Comparison of ENCODE assay signal across 2 cellular contexts in the genomic region with DNA sequence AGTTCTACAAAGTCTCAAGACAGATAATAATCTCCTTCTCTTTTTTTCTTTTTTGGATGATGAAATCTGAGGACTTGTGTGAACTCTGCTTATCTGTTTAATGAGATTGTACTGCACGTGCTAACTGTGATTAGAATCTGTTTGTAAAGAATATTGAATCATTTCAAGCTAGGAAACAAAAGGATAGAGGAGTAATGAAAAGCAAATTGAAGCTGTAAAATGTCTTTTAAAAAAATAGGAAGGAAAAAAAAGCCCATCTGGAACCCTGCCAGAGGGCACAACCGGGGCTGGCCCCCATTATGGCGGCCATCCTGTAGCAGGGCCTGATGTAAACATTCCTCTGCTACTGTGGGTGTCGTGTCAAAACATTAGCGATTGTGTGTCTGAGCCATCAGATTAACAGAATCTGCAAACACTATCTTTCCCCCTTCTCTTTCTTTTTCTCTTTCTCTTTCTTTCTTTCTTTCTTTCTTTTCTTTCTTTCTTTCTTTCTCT.
TF ChIP-seq lines count a peak whose summit lies in the region.

No MANE protein-coding gene starts in this region.

TF ChIP-seq in IMR-90, 13 proteins besides CTCF, POLR2A, EP300 and RAD21:
- TF ChIP-seq CHD1 (IDR thresholded peaks at IDR 0.05; ENCODE audit: low read depth, low read length) (no peak), CEBPB (IDR thresholded peaks at IDR 0.05; ENCODE audit: low read depth, low read length) (no peak), MXI1 (IDR thresholded peaks at IDR 0.05; ENCODE audit: borderline replicate concordance, low read depth, low read length) (no peak), BHLHE40 (IDR thresholded peaks at IDR 0.05; ENCODE audit: low read depth, low read length) (no peak), MAZ (IDR thresholded peaks at IDR 0.05; ENCODE audit: borderline replicate concordance, low read depth, low read length) (no peak), RFX5 (IDR thresholded peaks at IDR 0.05; ENCODE audit: low read depth, low read length) (no peak), MAFK (IDR thresholded peaks at IDR 0.05; ENCODE audit: low read depth, low read length) (no peak)
- TF ChIP-seq, protein P1, sequence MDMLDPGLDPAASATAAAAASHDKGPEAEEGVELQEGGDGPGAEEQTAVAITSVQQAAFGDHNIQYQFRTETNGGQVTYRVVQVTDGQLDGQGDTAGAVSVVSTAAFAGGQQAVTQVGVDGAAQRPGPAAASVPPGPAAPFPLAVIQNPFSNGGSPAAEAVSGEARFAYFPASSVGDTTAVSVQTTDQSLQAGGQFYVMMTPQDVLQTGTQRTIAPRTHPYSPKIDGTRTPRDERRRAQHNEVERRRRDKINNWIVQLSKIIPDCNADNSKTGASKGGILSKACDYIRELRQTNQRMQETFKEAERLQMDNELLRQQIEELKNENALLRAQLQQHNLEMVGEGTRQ (IDR thresholded peaks at IDR 0.05; ENCODE audit: low read depth, low read length): no peak
- TF ChIP-seq, protein P2, sequence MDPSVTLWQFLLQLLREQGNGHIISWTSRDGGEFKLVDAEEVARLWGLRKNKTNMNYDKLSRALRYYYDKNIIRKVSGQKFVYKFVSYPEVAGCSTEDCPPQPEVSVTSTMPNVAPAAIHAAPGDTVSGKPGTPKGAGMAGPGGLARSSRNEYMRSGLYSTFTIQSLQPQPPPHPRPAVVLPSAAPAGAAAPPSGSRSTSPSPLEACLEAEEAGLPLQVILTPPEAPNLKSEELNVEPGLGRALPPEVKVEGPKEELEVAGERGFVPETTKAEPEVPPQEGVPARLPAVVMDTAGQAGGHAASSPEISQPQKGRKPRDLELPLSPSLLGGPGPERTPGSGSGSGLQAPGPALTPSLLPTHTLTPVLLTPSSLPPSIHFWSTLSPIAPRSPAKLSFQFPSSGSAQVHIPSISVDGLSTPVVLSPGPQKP (IDR thresholded peaks at IDR 0.05; ENCODE audit: borderline replicate concordance, low read depth, low read length): no peak

TF ChIP-seq in K562, 482 proteins besides CTCF, POLR2A, EP300 and RAD21 (continues in another document):
- TF ChIP-seq TOE1 (IDR thresholded peaks at IDR 0.05; ENCODE audit: borderline replicate concordance) (no peak), TOE1 (CRISPR knock-in tag; IDR thresholded peaks at IDR 0.05; ENCODE audit: borderline replicate concordance, low read depth) (no peak), L3MBTL2 (IDR thresholded peaks at IDR 0.05) (peak; percentile 26; the same call in 1 of the 2 replicates), FOXJ2 (tag; IDR thresholded peaks at IDR 0.05) (0 out of 2 replicates have a peak, but pooled peaks have one; percentile 39), RBM17 (IDR thresholded peaks at IDR 0.05; ENCODE audit: borderline replicate concordance, low read depth, low read length) (no peak), SOX6 (IDR thresholded peaks at IDR 0.05) (peak; percentile 83), POLR2B (IDR thresholded peaks at IDR 0.05; ENCODE audit: low read depth, partially characterized antibody) (no peak), CXXC5 (CRISPR knock-in tag; IDR thresholded peaks at IDR 0.05) (peak; percentile 28), YY1 (IDR thresholded peaks at IDR 0.05; ENCODE audit: borderline replicate concordance in 1 of 3, control insufficient read depth in 1 of 3, extremely low read depth in 1 of 3, insufficient read depth in 3 of 3, insufficient read length in 1 of 3, insufficient replicate concordance in 2 of 3, low read depth in 1 of 3, low read length in 2 of 3) (peak in 2 of 3 experiments; percentile 61 to 85), ZNF384 (IDR thresholded peaks at IDR 0.05; ENCODE audit: low read depth, low read length) (0 out of 2 replicates have a peak, but pooled peaks have one; percentile 45), BHLHE40 (IDR thresholded peaks at IDR 0.05; ENCODE audit: low read length) (peak; percentile 79), MTA3 (IDR thresholded peaks at IDR 0.05; ENCODE audit: borderline replicate concordance) (no peak), CBFA2T3 (IDR thresholded peaks at IDR 0.05) (0 out of 2 replicates have a peak, but pooled peaks have one; percentile 10), NR2C2 (CRISPR knock-in tag; IDR thresholded peaks at IDR 0.05) (no peak), NR2C2 (tag; IDR thresholded peaks at IDR 0.05) (peak; percentile 28; the same call in 1 of the 2 replicates), HDAC3 (IDR thresholded peaks at IDR 0.05; ENCODE audit: borderline replicate concordance, partially characterized antibody) (no peak), ARID1B (IDR thresholded peaks at IDR 0.05) (peak; percentile 45), SMARCA5 (IDR thresholded peaks at IDR 0.05) (no peak), TRIM24 (IDR thresholded peaks at IDR 0.05) (0 out of 4 replicates have a peak, but pooled peaks of 1 of the 2 experiments have one; percentile 23), LEF1 (IDR thresholded peaks at IDR 0.05) (0 out of 2 replicates have a peak, but pooled peaks have one; percentile 19), RCOR1 (IDR thresholded peaks at IDR 0.05; ENCODE audit: borderline replicate concordance in 1 of 2, low read depth in 2 of 2, low read length in 2 of 2) (peak in 1 of 2 experiments; percentile 32; a peak in 1 of 4 replicates), KDM1A (IDR thresholded peaks at IDR 0.05) (0 out of 4 replicates have a peak, but pooled peaks have one; percentile 12 to 19)
- TF ChIP-seq, protein P3, sequence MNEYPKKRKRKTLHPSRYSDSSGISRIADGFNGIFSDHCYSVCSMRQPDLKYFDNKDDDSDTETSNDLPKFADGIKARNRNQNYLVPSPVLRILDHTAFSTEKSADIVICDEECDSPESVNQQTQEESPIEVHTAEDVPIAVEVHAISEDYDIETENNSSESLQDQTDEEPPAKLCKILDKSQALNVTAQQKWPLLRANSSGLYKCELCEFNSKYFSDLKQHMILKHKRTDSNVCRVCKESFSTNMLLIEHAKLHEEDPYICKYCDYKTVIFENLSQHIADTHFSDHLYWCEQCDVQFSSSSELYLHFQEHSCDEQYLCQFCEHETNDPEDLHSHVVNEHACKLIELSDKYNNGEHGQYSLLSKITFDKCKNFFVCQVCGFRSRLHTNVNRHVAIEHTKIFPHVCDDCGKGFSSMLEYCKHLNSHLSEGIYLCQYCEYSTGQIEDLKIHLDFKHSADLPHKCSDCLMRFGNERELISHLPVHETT (CRISPR knock-in tag; conservative IDR thresholded peaks at IDR 0.05 in 1 of 2, IDR thresholded peaks at IDR 0.05 in 1 of 2): peak in 1 of 2 experiments; percentile 37; a peak in 1 of 4 replicates
- TF ChIP-seq, protein P4, sequence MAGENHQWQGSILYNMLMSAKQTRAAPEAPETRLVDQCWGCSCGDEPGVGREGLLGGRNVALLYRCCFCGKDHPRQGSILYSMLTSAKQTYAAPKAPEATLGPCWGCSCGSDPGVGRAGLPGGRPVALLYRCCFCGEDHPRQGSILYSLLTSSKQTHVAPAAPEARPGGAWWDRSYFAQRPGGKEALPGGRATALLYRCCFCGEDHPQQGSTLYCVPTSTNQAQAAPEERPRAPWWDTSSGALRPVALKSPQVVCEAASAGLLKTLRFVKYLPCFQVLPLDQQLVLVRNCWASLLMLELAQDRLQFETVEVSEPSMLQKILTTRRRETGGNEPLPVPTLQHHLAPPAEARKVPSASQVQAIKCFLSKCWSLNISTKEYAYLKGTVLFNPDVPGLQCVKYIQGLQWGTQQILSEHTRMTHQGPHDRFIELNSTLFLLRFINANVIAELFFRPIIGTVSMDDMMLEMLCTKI (IDR thresholded peaks at IDR 0.05; ENCODE audit: partially characterized antibody): no peak
- TF ChIP-seq, protein P5, sequence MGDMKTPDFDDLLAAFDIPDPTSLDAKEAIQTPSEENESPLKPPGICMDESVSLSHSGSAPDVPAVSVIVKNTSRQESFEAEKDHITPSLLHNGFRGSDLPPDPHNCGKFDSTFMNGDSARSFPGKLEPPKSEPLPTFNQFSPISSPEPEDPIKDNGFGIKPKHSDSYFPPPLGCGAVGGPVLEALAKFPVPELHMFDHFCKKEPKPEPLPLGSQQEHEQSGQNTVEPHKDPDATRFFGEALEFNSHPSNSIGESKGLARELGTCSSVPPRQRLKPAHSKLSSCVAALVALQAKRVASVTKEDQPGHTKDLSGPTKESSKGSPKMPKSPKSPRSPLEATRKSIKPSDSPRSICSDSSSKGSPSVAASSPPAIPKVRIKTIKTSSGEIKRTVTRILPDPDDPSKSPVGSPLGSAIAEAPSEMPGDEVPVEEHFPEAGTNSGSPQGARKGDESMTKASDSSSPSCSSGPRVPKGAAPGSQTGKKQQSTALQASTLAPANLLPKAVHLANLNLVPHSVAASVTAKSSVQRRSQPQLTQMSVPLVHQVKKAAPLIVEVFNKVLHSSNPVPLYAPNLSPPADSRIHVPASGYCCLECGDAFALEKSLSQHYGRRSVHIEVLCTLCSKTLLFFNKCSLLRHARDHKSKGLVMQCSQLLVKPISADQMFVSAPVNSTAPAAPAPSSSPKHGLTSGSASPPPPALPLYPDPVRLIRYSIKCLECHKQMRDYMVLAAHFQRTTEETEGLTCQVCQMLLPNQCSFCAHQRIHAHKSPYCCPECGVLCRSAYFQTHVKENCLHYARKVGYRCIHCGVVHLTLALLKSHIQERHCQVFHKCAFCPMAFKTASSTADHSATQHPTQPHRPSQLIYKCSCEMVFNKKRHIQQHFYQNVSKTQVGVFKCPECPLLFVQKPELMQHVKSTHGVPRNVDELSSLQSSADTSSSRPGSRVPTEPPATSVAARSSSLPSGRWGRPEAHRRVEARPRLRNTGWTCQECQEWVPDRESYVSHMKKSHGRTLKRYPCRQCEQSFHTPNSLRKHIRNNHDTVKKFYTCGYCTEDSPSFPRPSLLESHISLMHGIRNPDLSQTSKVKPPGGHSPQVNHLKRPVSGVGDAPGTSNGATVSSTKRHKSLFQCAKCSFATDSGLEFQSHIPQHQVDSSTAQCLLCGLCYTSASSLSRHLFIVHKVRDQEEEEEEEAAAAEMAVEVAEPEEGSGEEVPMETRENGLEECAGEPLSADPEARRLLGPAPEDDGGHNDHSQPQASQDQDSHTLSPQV (IDR thresholded peaks at IDR 0.05): peak; percentile 50; the same call in 1 of the 2 replicates
- TF ChIP-seq, protein P6, sequence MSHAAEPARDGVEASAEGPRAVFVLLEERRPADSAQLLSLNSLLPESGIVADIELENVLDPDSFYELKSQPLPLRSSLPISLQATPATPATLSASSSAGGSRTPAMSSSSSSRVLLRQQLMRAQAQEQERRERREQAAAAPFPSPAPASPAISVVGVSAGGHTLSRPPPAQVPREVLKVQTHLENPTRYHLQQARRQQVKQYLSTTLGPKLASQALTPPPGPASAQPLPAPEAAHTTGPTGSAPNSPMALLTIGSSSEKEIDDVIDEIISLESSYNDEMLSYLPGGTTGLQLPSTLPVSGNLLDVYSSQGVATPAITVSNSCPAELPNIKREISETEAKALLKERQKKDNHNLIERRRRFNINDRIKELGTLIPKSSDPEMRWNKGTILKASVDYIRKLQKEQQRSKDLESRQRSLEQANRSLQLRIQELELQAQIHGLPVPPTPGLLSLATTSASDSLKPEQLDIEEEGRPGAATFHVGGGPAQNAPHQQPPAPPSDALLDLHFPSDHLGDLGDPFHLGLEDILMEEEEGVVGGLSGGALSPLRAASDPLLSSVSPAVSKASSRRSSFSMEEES (CRISPR knock-in tag; IDR thresholded peaks at IDR 0.05): no peak
- TF ChIP-seq, protein P7, sequence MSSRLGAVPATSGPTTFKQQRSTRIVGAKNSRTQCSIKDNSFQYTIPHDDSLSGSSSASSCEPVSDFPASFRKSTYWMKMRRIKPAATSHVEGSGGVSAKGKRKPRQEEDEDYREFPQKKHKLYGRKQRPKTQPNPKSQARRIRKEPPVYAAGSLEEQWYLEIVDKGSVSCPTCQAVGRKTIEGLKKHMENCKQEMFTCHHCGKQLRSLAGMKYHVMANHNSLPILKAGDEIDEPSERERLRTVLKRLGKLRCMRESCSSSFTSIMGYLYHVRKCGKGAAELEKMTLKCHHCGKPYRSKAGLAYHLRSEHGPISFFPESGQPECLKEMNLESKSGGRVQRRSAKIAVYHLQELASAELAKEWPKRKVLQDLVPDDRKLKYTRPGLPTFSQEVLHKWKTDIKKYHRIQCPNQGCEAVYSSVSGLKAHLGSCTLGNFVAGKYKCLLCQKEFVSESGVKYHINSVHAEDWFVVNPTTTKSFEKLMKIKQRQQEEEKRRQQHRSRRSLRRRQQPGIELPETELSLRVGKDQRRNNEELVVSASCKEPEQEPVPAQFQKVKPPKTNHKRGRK (tag; IDR thresholded peaks at IDR 0.05): peak; percentile 89
- TF ChIP-seq, protein P8, sequence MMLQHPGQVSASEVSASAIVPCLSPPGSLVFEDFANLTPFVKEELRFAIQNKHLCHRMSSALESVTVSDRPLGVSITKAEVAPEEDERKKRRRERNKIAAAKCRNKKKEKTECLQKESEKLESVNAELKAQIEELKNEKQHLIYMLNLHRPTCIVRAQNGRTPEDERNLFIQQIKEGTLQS (IDR thresholded peaks at IDR 0.05): peak; percentile 76
- TF ChIP-seq, protein P8 (CRISPR knock-in tag; conservative IDR thresholded peaks at IDR 0.05): no peak
